2 cellular contexts compared by ENCODE assay signal in genomic region chr4:165289429-165289785, GRCh38.
TF ChIP-seq lines count a peak whose summit lies in the region.

No MANE protein-coding gene starts in this region.

TF ChIP-seq in HEK293T, 16 proteins besides CTCF, POLR2A, EP300 and RAD21 (continued from another document):
- TF ChIP-seq PKNOX1 (IDR thresholded peaks at IDR 0.05) (peak; percentile 85), FOXM1 (IDR thresholded peaks at IDR 0.05; ENCODE audit: borderline replicate concordance) (no peak), ZNF384 (IDR thresholded peaks at IDR 0.05) (peak; percentile 19; the same call in 1 of the 2 replicates), BHLHE40 (IDR thresholded peaks at IDR 0.05; ENCODE audit: borderline replicate concordance) (no peak)
TF ChIP-seq in HEK293T: peak in this region for 2.

TF ChIP-seq in GM12878, 131 proteins besides CTCF, POLR2A, EP300 and RAD21 (continued from another document):
- TF ChIP-seq ZBTB40 (IDR thresholded peaks at IDR 0.05; ENCODE audit: borderline replicate concordance) (peak; percentile 74), BCL3 (IDR thresholded peaks at IDR 0.05; ENCODE audit: borderline replicate concordance, insufficient read depth, low read depth, low read length, poor library complexity, severe bottlenecking) (no peak), ZNF384 (IDR thresholded peaks at IDR 0.05; ENCODE audit: borderline replicate concordance, low read depth, low read length) (0 out of 2 replicates have a peak, but pooled peaks have one; percentile 5), PKNOX1 (IDR thresholded peaks at IDR 0.05) (peak; percentile 78)
